In the genomic region with DNA sequence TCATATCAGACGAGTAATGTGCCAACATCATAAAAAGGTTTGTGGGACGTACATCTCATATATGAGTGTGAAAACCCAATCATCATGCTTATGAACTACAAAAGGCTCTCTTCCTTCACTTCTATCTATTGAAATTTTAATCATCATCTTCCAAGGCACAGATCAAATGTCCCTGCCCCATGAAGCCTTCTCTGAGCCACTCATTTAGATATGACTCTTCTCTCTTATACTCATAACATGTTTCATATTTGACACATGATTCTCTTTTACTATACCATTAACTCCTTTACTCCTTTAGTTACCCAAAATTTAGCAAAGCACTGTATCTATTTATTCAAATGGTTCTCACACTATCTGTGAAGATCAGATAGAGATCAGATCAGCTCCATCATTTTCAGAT, we compare ENCODE assay signal across 1 cellular context.
TF ChIP-seq lines count a peak whose summit lies in the region.

No MANE protein-coding gene starts in this region.

TF ChIP-seq in HepG2, 621 proteins besides CTCF, POLR2A, EP300 and RAD21:
- TF ChIP-seq ZMAT3 (CRISPR knock-in tag; conservative IDR thresholded peaks at IDR 0.05) (no peak), ZNF282 (IDR thresholded peaks at IDR 0.05; ENCODE audit: partially characterized antibody) (no peak), ZNF101 (CRISPR knock-in tag; IDR thresholded peaks at IDR 0.05; ENCODE audit: borderline replicate concordance, low read depth) (no peak), HDAC6 (IDR thresholded peaks at IDR 0.05; ENCODE audit: low read depth, low read length) (no peak), ZSCAN12 (CRISPR knock-in tag; IDR thresholded peaks at IDR 0.05) (no peak), MAFG (CRISPR knock-in tag; IDR thresholded peaks at IDR 0.05) (no peak)
- TF ChIP-seq, protein P1, sequence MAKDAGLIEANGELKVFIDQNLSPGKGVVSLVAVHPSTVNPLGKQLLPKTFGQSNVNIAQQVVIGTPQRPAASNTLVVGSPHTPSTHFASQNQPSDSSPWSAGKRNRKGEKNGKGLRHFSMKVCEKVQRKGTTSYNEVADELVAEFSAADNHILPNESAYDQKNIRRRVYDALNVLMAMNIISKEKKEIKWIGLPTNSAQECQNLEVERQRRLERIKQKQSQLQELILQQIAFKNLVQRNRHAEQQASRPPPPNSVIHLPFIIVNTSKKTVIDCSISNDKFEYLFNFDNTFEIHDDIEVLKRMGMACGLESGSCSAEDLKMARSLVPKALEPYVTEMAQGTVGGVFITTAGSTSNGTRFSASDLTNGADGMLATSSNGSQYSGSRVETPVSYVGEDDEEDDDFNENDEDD (CRISPR knock-in tag; IDR thresholded peaks at IDR 0.05; ENCODE audit: borderline replicate concordance): no peak
